ENCODE assay signal across 22 cellular contexts in genomic region chr3:112594856-112595255, GRCh38. TPM values are rescaled to one million over a fixed set of nuclear protein-coding genes. Genes with fewer than 3 reads are reported as not detected.
DNase-seq lines count a peak whose midpoint lies in the region; FAIRE-seq and TF ChIP-seq lines count a peak whose summit lies in the region.
"Had no signal": no experiment of that assay in that cellular context is flagged by ENCODE, and none has a peak within 500 bp of the region (broad histone marks: within the 10 kb centered on the region; RNA-seq: fewer than 3 reads in every experiment).

No MANE protein-coding gene starts in this region.

- H3K4me1 Mint-ChIP-seq in activated T-helper 2 cell treated with anti-CD3 and anti-CD28 coated beads, Interferon-gamma antibody, Interleukin-2, Interleukin-4, amounts not matched to agents 10 μg/mL and 5 μg/mL and 100 μg/mL, durations not matched to agents 14 hours and 24 hours and 36 hours (ENCODE audit: low read depth) = peaks cover 3% of the 10 kb centered on the region
- H3K4me1 Mint-ChIP-seq in MCF 10A (ENCODE audit: insufficient read depth, unreplicated experiment) = no peaks in the 10 kb centered on the region

- H3K36me3 Mint-ChIP-seq in activated T-helper 2 cell treated with anti-CD3 and anti-CD28 coated beads, Interferon-gamma antibody, Interleukin-2, Interleukin-4, amounts not matched to agents 10 μg/mL and 5 μg/mL and 100 μg/mL, durations not matched to agents 14 hours and 24 hours and 36 hours (ENCODE audit: low read depth) = peaks cover 29% of the 10 kb centered on the region
- H3K36me3 Mint-ChIP-seq in MCF 10A (ENCODE audit: insufficient read depth, unreplicated experiment) = peaks cover 22% of the 10 kb centered on the region

- no peak overlapping the region for H3K9ac ChIP-seq in neural cell (ENCODE audit: low read length)
- H3K9ac ChIP-seq: BLaER1 treated with 17β-estradiol and CSF1 and Interleukin-3, amounts not matched to agents 10 nM and 100 nM had no signal

- H3K4me3 ChIP-seq in fibroblast of the aortic adventitia (ENCODE audit: low read depth, low read length) (no peak overlapping the region), neural cell (ENCODE audit: low read length) (no peak overlapping the region), small intestine (ENCODE audit: low read depth in 1 of 2, low read length in 2 of 2) (no peak overlapping the region)
- H3K4me3 ChIP-seq: A549; BLaER1 treated with 17β-estradiol and CSF1 and Interleukin-3, amounts not matched to agents 10 nM and 100 nM had no signal

- H3K27ac ChIP-seq in neural cell (ENCODE audit: low read length) (no peak overlapping the region), small intestine (ENCODE audit: low read depth in 1 of 2, low read length in 1 of 2) (no peak overlapping the region)
- H3K27ac ChIP-seq: 22Rv1; A549; BLaER1 treated with 17β-estradiol and CSF1 and Interleukin-3, amounts not matched to agents 10 nM and 100 nM; C4-2B had no signal

- H3K27ac Mint-ChIP-seq in activated T-helper 2 cell treated with anti-CD3 and anti-CD28 coated beads, Interferon-gamma antibody, Interleukin-2, Interleukin-4, amounts not matched to agents 10 μg/mL and 5 μg/mL and 100 μg/mL, durations not matched to agents 14 hours and 24 hours and 36 hours = no peak overlapping the region
- no peak overlapping the region for H3K27ac Mint-ChIP-seq in MCF 10A (ENCODE audit: low read depth, unreplicated experiment)
- H3K27ac Mint-ChIP-seq: B cell; CD4-positive, alpha-beta T cell; CD8-positive, alpha-beta T cell had no signal

- no peaks in the 10 kb centered on the region for H3K9me2 ChIP-seq in neural cell (ENCODE audit: insufficient read depth, low read length)

- H3K4me2 ChIP-seq in neural cell (ENCODE audit: low read length) = no peak overlapping the region
- H3K4me2 ChIP-seq: A549; BLaER1 treated with 17β-estradiol and CSF1 and Interleukin-3, amounts not matched to agents 10 nM and 100 nM had no signal

- peak; percentile 100 for TF ChIP-seq EP300 in neural cell (conservative IDR thresholded peaks at IDR 0.05; ENCODE audit: poor library complexity, severe bottlenecking)

- CTCF ChIA-PET in MCF 10A (lab: Yijun Ruan, JAX) = interaction anchor here (0.7 to 4.1 kb wide), 4 partner anchors 13 to 385 kb away, joined by 3 to 14 read pairs (median 3); no protein-coding TSS in a partner anchor

- DNase-seq in NCI-H2227 (lab: John Stamatoyannopoulos, UW; ENCODE audit: unreplicated experiment) (peak; percentile 2), NCI-H2227 treated with DMSO at 0.1 percent for 48 hours (lab: John Stamatoyannopoulos, UW) (no peak), H54 (ENCODE audit: insufficient read length, low spot score) (no peak), fibroblast of the aortic adventitia (ENCODE audit: low read depth) (peak; percentile 60), small intestine (no peak), MCF 10A (ENCODE audit: unreplicated experiment) (no peak)
- DNase-seq in activated T-helper 2 cell treated with anti-CD3 and anti-CD28 coated beads, Interferon-gamma antibody, Interleukin-2, Interleukin-4, amounts not matched to agents 10 μg/mL and 5 μg/mL and 100 μg/mL, durations not matched to agents 14 hours and 24 hours and 36 hours (ENCODE audit: low spot score) = no peak
- DNase-seq: AML-193; Caco-2; Calu3; CD4-positive, alpha-beta T cell; CD8-positive, alpha-beta T cell; DMS79 treated with DMSO at 0.1 percent for 48 hours; GF-D8 had no signal

- BruUV-seq in MCF 10A (replicated peaks; lab: Mats Ljungman, UMichigan) = no TSS peak

- POLR2A ChIA-PET in MCF 10A (lab: Yijun Ruan, JAX) = interaction anchor here (0.9 to 1.7 kb wide), 3 partner anchors 10 to 395 kb away, joined by 3 read pairs; no protein-coding TSS in a partner anchor

- H3K4me3 Mint-ChIP-seq in activated T-helper 2 cell treated with anti-CD3 and anti-CD28 coated beads, Interferon-gamma antibody, Interleukin-2, Interleukin-4, amounts not matched to agents 10 μg/mL and 5 μg/mL and 100 μg/mL, durations not matched to agents 14 hours and 24 hours and 36 hours (ENCODE audit: low read depth) = no peak overlapping the region
- H3K4me3 Mint-ChIP-seq in MCF 10A (ENCODE audit: unreplicated experiment) = no peak overlapping the region
- H3K4me3 Mint-ChIP-seq: B cell; CD4-positive, alpha-beta T cell; CD8-positive, alpha-beta T cell had no signal

- WGBS in small intestine, 3 donors = 93 to 99% (median 99%) methylated on average over 2 of the region's 2 CpGs

- TF ChIP-seq POLR2A in H54 (IDR thresholded peaks at IDR 0.05; ENCODE audit: low read depth, low read length) = no peak

- no peak for TF ChIP-seq CTCF in fibroblast of the aortic adventitia (IDR thresholded peaks at IDR 0.05; ENCODE audit: insufficient read depth, low read length)
- no peak for TF ChIP-seq CTCF in neural cell (IDR thresholded peaks at IDR 0.05; ENCODE audit: poor library complexity, severe bottlenecking)
- no peak for TF ChIP-seq CTCF in MCF 10A (IDR thresholded peaks at IDR 0.05; ENCODE audit: unreplicated experiment)

- no peaks in the 10 kb centered on the region for H3F3A ChIP-seq in neural cell (ENCODE audit: insufficient read depth, low read length, poor library complexity, severe bottlenecking)

- peaks cover 20% of the 10 kb centered on the region for H3K36me3 ChIP-seq in neural cell (ENCODE audit: insufficient read depth, low read length)
- H3K36me3 ChIP-seq in small intestine (ENCODE audit: control insufficient read depth in 2 of 2, insufficient read depth in 2 of 2, low read length in 2 of 2) = no peaks in the 10 kb centered on the region

- H3K9me3 ChIP-seq in neural cell (ENCODE audit: low read length) (no peaks in the 10 kb centered on the region), small intestine (ENCODE audit: control insufficient read depth, low read depth) (no peaks in the 10 kb centered on the region)
- H3K9me3 ChIP-seq: A549, Caco-2 had no signal

- H3K27me3 Mint-ChIP-seq in activated T-helper 2 cell treated with anti-CD3 and anti-CD28 coated beads, Interferon-gamma antibody, Interleukin-2, Interleukin-4, amounts not matched to agents 10 μg/mL and 5 μg/mL and 100 μg/mL, durations not matched to agents 14 hours and 24 hours and 36 hours (ENCODE audit: low read depth) = no peaks in the 10 kb centered on the region
- no peaks in the 10 kb centered on the region for H3K27me3 Mint-ChIP-seq in MCF 10A (ENCODE audit: insufficient read depth, unreplicated experiment)
- H3K27me3 Mint-ChIP-seq: B cell; CD4-positive, alpha-beta T cell had no signal

- FAIRE-seq in H54 (lab: Jason Lieb, UNC) (peak; percentile 48), small intestine (lab: Jason Lieb, UNC) (no peak)
- FAIRE-seq: A549, D721Med, GM19239 had no signal

- H4K20me1 ChIP-seq in neural cell (ENCODE audit: insufficient read depth) = no peaks in the 10 kb centered on the region
- H4K20me1 ChIP-seq: BLaER1 treated with 17β-estradiol and CSF1 and Interleukin-3, amounts not matched to agents 10 nM and 100 nM had no signal

- intact Hi-C loops in activated T-helper 2 cell treated with anti-CD3 and anti-CD28 coated beads, Interferon-gamma antibody, Interleukin-2, Interleukin-4, amounts not matched to agents 10 μg/mL and 5 μg/mL and 100 μg/mL, durations not matched to agents 14 hours and 24 hours and 36 hours (cut with micrococcal nuclease) = no loop called here
- intact Hi-C loops in MCF 10A (cut with micrococcal nuclease) = no loop called here

- H3K4me1 ChIP-seq in small intestine (ENCODE audit: control insufficient read depth in 2 of 2, insufficient read depth in 1 of 2, low read depth in 1 of 2, low read length in 1 of 2) = no peaks in the 10 kb centered on the region
- H3K4me1 ChIP-seq: A549, Caco-2 had no signal

- H3K9me3 Mint-ChIP-seq in activated T-helper 2 cell treated with anti-CD3 and anti-CD28 coated beads, Interferon-gamma antibody, Interleukin-2, Interleukin-4, amounts not matched to agents 10 μg/mL and 5 μg/mL and 100 μg/mL, durations not matched to agents 14 hours and 24 hours and 36 hours = peaks cover 11% of the 10 kb centered on the region
- no peaks in the 10 kb centered on the region for H3K9me3 Mint-ChIP-seq in MCF 10A (ENCODE audit: unreplicated experiment)

- H2AFZ ChIP-seq in neural cell (ENCODE audit: low read depth, low read length) = no peak overlapping the region

- H3K79me2 ChIP-seq in neural cell (replicated peaks; ENCODE audit: insufficient read depth, low read length) = no peaks in the 10 kb centered on the region

- TF ChIP-seq RAD21 in neural cell (conservative IDR thresholded peaks at IDR 0.05) = no peak

- H3K27me3 ChIP-seq in neural cell (ENCODE audit: insufficient read depth, low read depth, low read length) (no peaks in the 10 kb centered on the region), small intestine (ENCODE audit: control insufficient read depth in 2 of 2, insufficient read depth in 2 of 2, low read length in 2 of 2) (no peaks in the 10 kb centered on the region)
- H3K27me3 ChIP-seq: BLaER1 treated with 17β-estradiol and CSF1 and Interleukin-3, amounts not matched to agents 10 nM and 100 nM had no signal

TF ChIP-seq in neural cell, 6 proteins besides CTCF, POLR2A, EP300 and RAD21 (continues in another document):
- TF ChIP-seq EZH2 (IDR thresholded peaks at IDR 0.05; ENCODE audit: borderline replicate concordance, insufficient read depth, low read length, poor library complexity, severe bottlenecking) (no peak), TAF1 (IDR thresholded peaks at IDR 0.05; ENCODE audit: low read depth) (no peak), POLR2AphosphoS5 (IDR thresholded peaks at IDR 0.05) (peak; percentile 100)

RNA-seq across cellular contexts. Expression of gene SLC35A5, which starts 33.0 kb away (rescaled TPM):
- total RNA-seq in fibroblast of the aortic adventitia (ENCODE audit: low replicate concordance) (73.5 and 81.5 TPM in 2 replicates), MCF 10A (2022) (23.3 and 26.7 TPM in 2 replicates)
- polyA plus RNA-seq in neural cell (79.0 and 100 TPM in 2 replicates), small intestine (10 to 100 TPM in 1 of 3 donors, 1 to 10 TPM in 2; 6.2 to 19.1 (median 9.2) TPM)
- 86.2 and 88.6 TPM in 2 replicates for polyA minus RNA-seq in neural cell
- 12.6 and 17.8 TPM in 2 replicates for total RNA-seq in activated T-helper 2 cell treated with anti-CD3 and anti-CD28 coated beads, Interferon-gamma antibody, Interleukin-2, Interleukin-4, amounts not matched to agents 10 μg/mL and 5 μg/mL and 100 μg/mL, durations not matched to agents 14 hours and 24 hours and 36 hours

RNA-seq across cellular contexts. Expression of gene ATG3, which starts 33.1 kb away (rescaled TPM):
- total RNA-seq in fibroblast of the aortic adventitia (ENCODE audit: low replicate concordance) (80.4 and 90.4 TPM in 2 replicates), MCF 10A (2022) (87.8 and 97.2 TPM in 2 replicates)
- polyA plus RNA-seq in neural cell (37.1 and 49.3 TPM in 2 replicates), small intestine (10 to 100 TPM; 60.4 to 73.0 (median 66.6) TPM)
- 43.4 and 45.8 TPM in 2 replicates for polyA minus RNA-seq in neural cell
- total RNA-seq in activated T-helper 2 cell treated with anti-CD3 and anti-CD28 coated beads, Interferon-gamma antibody, Interleukin-2, Interleukin-4, amounts not matched to agents 10 μg/mL and 5 μg/mL and 100 μg/mL, durations not matched to agents 14 hours and 24 hours and 36 hours = 61.1 and 61.6 TPM in 2 replicates

RNA-seq across cellular contexts. Expression of gene CCDC80, which starts 46.1 kb away (rescaled TPM):
- total RNA-seq in fibroblast of the aortic adventitia (ENCODE audit: low replicate concordance) (614 and 2,284 TPM in 2 replicates), MCF 10A (2022) (10.4 and 19.4 TPM in 2 replicates)
- polyA plus RNA-seq in neural cell (0.14 and 2.5 TPM in 2 replicates), small intestine (10 to 100 TPM in 1 of 3 donors, 1 to 10 TPM in 2; 2.5 to 14.5 (median 3.0) TPM)
- 0.12 and 0.24 TPM in 2 replicates for polyA minus RNA-seq in neural cell
- total RNA-seq in activated T-helper 2 cell treated with anti-CD3 and anti-CD28 coated beads, Interferon-gamma antibody, Interleukin-2, Interleukin-4, amounts not matched to agents 10 μg/mL and 5 μg/mL and 100 μg/mL, durations not matched to agents 14 hours and 24 hours and 36 hours = not detected in 2 replicates
- total RNA-seq: B cell; CD4-positive, alpha-beta T cell; CD8-positive, alpha-beta T cell had no signal

Comparison
In these comparisons a context has a peak if more than half of its experiments do, and no peak if none do; other contexts are left out.
1. DNase-seq: peak in NCI-H2227 (single experiment) and fibroblast of the aortic adventitia (single experiment); none in NCI-H2227 treated with DMSO at 0.1 percent for 48 hours (single experiment), H54 (single experiment), small intestine (single experiment), activated T-helper 2 cell treated with anti-CD3 and anti-CD28 coated beads, Interferon-gamma antibody, Interleukin-2, Interleukin-4, amounts not matched to agents 10 μg/mL and 5 μg/mL and 100 μg/mL, durations not matched to agents 14 hours and 24 hours and 36 hours (single experiment) and MCF 10A (single experiment).
2. RNA of gene CCDC80, which starts 46.1 kb away (total RNA-seq): 614 to 2,284 TPM in fibroblast of the aortic adventitia; 10.4 to 19.4 TPM in MCF 10A and not detected in activated T-helper 2 cell treated with anti-CD3 and anti-CD28 coated beads, Interferon-gamma antibody, Interleukin-2, Interleukin-4, amounts not matched to agents 10 μg/mL and 5 μg/mL and 100 μg/mL, durations not matched to agents 14 hours and 24 hours and 36 hours; every median in the first group is over 10 times any median in the second.